Comparison of ENCODE assay signal across 8 cellular contexts in the genomic region with DNA sequence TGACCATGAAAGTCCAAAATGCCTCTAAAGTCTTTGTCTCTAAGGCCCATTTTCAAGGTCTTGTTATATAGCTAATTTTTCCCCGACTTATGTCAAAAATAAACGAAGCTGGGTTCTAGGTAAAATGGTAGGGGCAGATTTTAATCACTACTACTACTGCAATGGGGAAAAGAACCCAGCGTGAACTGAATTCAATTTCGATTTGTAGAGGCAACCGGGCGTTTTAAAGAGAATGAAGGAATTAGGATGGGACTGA.
A peak's percentile ranks its signal among the peaks of the same experiment; 100 is the strongest.
DNase-seq lines count a peak whose midpoint lies in the region; ATAC-seq lines count a peak whose summit lies in the region.

No MANE protein-coding gene starts in this region.

- H3K36me3 ChIP-seq in ACC112 (ENCODE audit: insufficient read depth, low read length) (peaks cover 9% of the 10 kb centered on the region), KOPT-K1 (ENCODE audit: insufficient read depth, low read length) (peaks cover 36% of the 10 kb centered on the region), muscle layer of duodenum (ENCODE audit: control insufficient read depth in 1 of 2, insufficient read depth in 2 of 2, low read length in 2 of 2) (no peaks in the 10 kb centered on the region)

- H2AFZ ChIP-seq in ACC112 (ENCODE audit: low read length, unreplicated experiment), result peak overlapping the region; percentile 80

- H3K27ac ChIP-seq in ACC112 (ENCODE audit: low read depth, low read length) (peak overlapping the region; percentile 93), KOPT-K1 (ENCODE audit: low read depth, low read length, poor library complexity, severe bottlenecking) (peak overlapping the region; percentile 92), cingulate gyrus (ENCODE audit: low read depth, low read length) (peak overlapping the region; percentile 100), muscle layer of duodenum (ENCODE audit: low read length) (peak overlapping the region; percentile 87)

- H3K9me3 ChIP-seq in KOPT-K1 (ENCODE audit: insufficient read depth, low read length, poor library complexity, severe bottlenecking) (no peaks in the 10 kb centered on the region), muscle layer of duodenum (ENCODE audit: control insufficient read depth in 1 of 2, low read length in 2 of 2) (no peaks in the 10 kb centered on the region)

- H3K4me1 ChIP-seq in ACC112 (ENCODE audit: control insufficient read depth, insufficient read depth, low read length, unreplicated experiment) (peaks cover 23% of the 10 kb centered on the region), muscle layer of duodenum (ENCODE audit: control insufficient read depth in 1 of 2, insufficient read depth in 2 of 2, low read length in 2 of 2) (peaks cover 4 to 5% of the 10 kb centered on the region in 2 donors)

- H3K79me2 ChIP-seq in ACC112 (ENCODE audit: control insufficient read depth, insufficient read depth, low read length, unreplicated experiment), result peaks cover 17% of the 10 kb centered on the region

- no peak for ATAC-seq in GM18868 (IDR thresholded peaks at IDR 0.05; ENCODE audit: unreplicated experiment)

- DNase-seq in NK-92 (lab: John Stamatoyannopoulos, UW; ENCODE audit: unreplicated experiment), result no peak
- DNase-seq in NCI-H446 (lab: John Stamatoyannopoulos, UW), result no peak
- no peak for DNase-seq in EL

- H3K27me3 ChIP-seq in ACC112 (ENCODE audit: insufficient read depth, low read length), result no peaks in the 10 kb centered on the region
- no peaks in the 10 kb centered on the region for H3K27me3 ChIP-seq in muscle layer of duodenum (ENCODE audit: low read depth, low read length)

- H3K4me3 ChIP-seq in ACC112 (ENCODE audit: low read depth, low read length) (peak overlapping the region; percentile 92), muscle layer of duodenum (ENCODE audit: low read depth in 1 of 2, low read length in 2 of 2) (peak overlapping the region; percentile 83 to 86)
